Comparison of ENCODE assay signal across 1 cellular context in the genomic region with DNA sequence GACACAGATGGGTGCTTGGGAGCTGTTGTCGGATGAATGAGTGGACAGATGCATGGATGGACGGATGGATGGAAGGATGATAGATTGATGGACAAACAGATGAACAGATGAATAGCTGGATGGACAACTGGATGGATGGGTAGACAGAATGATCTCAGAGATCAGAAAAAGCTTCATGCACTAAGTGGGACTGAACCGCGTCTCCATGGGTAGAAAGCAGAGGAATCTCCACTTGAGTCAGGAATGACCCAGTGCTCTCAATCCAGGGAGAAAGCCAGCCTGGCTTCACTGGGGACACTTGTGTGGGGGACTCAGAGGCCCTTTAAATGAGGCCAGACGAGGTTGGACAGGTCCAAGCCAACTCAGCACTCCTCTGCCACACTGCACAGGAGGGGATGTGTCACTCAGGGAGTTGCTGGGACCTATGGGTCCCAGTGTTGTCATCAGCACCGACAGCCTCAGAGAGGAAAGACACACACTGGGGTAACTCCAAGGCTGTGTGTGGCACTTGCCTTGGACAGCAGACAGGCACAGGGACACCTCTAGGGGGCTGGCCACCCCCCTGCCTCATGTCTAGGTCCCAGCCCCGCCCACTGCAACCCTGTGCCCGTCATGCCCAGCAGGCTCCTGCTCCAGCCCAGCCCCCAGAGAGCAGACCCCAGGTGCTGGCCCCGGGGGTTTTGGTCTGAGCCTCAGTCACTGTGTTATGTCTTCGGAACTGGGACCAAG.
TF ChIP-seq lines count a peak whose summit lies in the region.

No MANE protein-coding gene starts in this region.

TF ChIP-seq in K562, 482 proteins besides CTCF, POLR2A, EP300 and RAD21 (continued from another document):
- TF ChIP-seq, protein P1, sequence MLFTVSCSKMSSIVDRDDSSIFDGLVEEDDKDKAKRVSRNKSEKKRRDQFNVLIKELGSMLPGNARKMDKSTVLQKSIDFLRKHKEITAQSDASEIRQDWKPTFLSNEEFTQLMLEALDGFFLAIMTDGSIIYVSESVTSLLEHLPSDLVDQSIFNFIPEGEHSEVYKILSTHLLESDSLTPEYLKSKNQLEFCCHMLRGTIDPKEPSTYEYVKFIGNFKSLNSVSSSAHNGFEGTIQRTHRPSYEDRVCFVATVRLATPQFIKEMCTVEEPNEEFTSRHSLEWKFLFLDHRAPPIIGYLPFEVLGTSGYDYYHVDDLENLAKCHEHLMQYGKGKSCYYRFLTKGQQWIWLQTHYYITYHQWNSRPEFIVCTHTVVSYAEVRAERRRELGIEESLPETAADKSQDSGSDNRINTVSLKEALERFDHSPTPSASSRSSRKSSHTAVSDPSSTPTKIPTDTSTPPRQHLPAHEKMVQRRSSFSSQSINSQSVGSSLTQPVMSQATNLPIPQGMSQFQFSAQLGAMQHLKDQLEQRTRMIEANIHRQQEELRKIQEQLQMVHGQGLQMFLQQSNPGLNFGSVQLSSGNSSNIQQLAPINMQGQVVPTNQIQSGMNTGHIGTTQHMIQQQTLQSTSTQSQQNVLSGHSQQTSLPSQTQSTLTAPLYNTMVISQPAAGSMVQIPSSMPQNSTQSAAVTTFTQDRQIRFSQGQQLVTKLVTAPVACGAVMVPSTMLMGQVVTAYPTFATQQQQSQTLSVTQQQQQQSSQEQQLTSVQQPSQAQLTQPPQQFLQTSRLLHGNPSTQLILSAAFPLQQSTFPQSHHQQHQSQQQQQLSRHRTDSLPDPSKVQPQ (CRISPR knock-in tag; IDR thresholded peaks at IDR 0.05; ENCODE audit: borderline replicate concordance): no peak
- TF ChIP-seq, protein P2, sequence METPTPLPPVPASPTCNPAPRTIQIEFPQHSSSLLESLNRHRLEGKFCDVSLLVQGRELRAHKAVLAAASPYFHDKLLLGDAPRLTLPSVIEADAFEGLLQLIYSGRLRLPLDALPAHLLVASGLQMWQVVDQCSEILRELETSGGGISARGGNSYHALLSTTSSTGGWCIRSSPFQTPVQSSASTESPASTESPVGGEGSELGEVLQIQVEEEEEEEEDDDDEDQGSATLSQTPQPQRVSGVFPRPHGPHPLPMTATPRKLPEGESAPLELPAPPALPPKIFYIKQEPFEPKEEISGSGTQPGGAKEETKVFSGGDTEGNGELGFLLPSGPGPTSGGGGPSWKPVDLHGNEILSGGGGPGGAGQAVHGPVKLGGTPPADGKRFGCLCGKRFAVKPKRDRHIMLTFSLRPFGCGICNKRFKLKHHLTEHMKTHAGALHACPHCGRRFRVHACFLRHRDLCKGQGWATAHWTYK (CRISPR knock-in tag; IDR thresholded peaks at IDR 0.05): no peak
- TF ChIP-seq, protein P3, sequence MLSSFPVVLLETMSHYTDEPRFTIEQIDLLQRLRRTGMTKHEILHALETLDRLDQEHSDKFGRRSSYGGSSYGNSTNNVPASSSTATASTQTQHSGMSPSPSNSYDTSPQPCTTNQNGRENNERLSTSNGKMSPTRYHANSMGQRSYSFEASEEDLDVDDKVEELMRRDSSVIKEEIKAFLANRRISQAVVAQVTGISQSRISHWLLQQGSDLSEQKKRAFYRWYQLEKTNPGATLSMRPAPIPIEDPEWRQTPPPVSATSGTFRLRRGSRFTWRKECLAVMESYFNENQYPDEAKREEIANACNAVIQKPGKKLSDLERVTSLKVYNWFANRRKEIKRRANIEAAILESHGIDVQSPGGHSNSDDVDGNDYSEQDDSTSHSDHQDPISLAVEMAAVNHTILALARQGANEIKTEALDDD (IDR thresholded peaks at IDR 0.05): no peak
- no peak for TF ChIP-seq CHD2 (IDR thresholded peaks at IDR 0.05; ENCODE audit: low read depth, low read length)
- peak; percentile 48; the same call in 1 of the 2 replicates for TF ChIP-seq FOXP1 (CRISPR knock-in tag; IDR thresholded peaks at IDR 0.05)
